ENCODE assay signal across 9 cellular contexts in genomic region chr6:2222275-2222842, GRCh38. TPM values are rescaled to one million over a fixed set of nuclear protein-coding genes. Genes with fewer than 3 reads are reported as not detected.
A peak's percentile ranks its signal among the peaks of the same experiment; 100 is the strongest.
DNase-seq lines count a peak whose midpoint lies in the region; ATAC-seq, FAIRE-seq and TF ChIP-seq lines count a peak whose summit lies in the region.
"Had no signal": no experiment of that assay in that cellular context is flagged by ENCODE, and none has a peak within 500 bp of the region (broad histone marks: within the 10 kb centered on the region; RNA-seq: fewer than 3 reads in every experiment).

No MANE protein-coding gene starts in this region.

- H2AFZ ChIP-seq in HepG2 (ENCODE audit: low read length) = no peak overlapping the region

- H3K9me3 ChIP-seq in A549 = no peaks in the 10 kb centered on the region
- no peaks in the 10 kb centered on the region for H3K9me3 ChIP-seq in HAP-1
- H3K9me3 ChIP-seq in HepG2 (ENCODE audit: low read length) = no peaks in the 10 kb centered on the region

- H3K27me3 ChIP-seq in HAP-1 (ENCODE audit: low read depth) = no peaks in the 10 kb centered on the region
- no peaks in the 10 kb centered on the region for H3K27me3 ChIP-seq in HepG2 (ENCODE audit: control insufficient read depth in 1 of 2, insufficient read depth in 2 of 2, low read length in 2 of 2)

- TF ChIP-seq POLR2A in A549 (IDR thresholded peaks at IDR 0.05; ENCODE audit: low read length) = no peak
- no peak for TF ChIP-seq POLR2A in HepG2 (IDR thresholded peaks at IDR 0.05; ENCODE audit: insufficient read depth in 1 of 2, low read depth in 2 of 2, low read length in 2 of 2)

- H3K4me2 ChIP-seq in A549 = peak overlapping the region; percentile 85
- H3K4me2 ChIP-seq in HepG2 (ENCODE audit: low read depth, low read length) = peak overlapping the region; percentile 2; the same call in 1 of the 2 replicates

- no peaks in the 10 kb centered on the region for H3K9me3 Mint-ChIP-seq in activated CD4-positive, alpha-beta memory T cell treated with anti-CD3 and anti-CD28 coated beads, Interleukin-2, amount 10 ng/mL, durations not matched to agents 7 days and 5 days

- BruUV-seq in HepG2 (replicated peaks; lab: Mats Ljungman, UMichigan) = no TSS peak

- H3K27me3 Mint-ChIP-seq in activated CD4-positive, alpha-beta memory T cell treated with anti-CD3 and anti-CD28 coated beads, Interleukin-2, amount 10 ng/mL, durations not matched to agents 7 days and 5 days = no peaks in the 10 kb centered on the region

- CTCF ChIA-PET in A549 (lab: Yijun Ruan, JAX) = no interaction called here
- CTCF ChIA-PET in activated CD4-positive, alpha-beta memory T cell treated with anti-CD3 and anti-CD28 coated beads, Interleukin-2, amount 10 ng/mL, durations not matched to agents 7 days and 5 days (lab: Charles Lee) = interaction anchor here (0.6 to 1.6 kb wide), 3 partner anchors 10 to 412 kb away, joined by 3 to 4 read pairs (median 4); no protein-coding TSS in a partner anchor
- CTCF ChIA-PET in HepG2 (lab: Yijun Ruan, JAX; ENCODE audit: low intra/inter-chr PET ratio, low total read pairs) = no interaction called here

- H3K4me3 Mint-ChIP-seq in activated CD4-positive, alpha-beta memory T cell treated with anti-CD3 and anti-CD28 coated beads, Interleukin-2, amount 10 ng/mL, durations not matched to agents 7 days and 5 days = peak overlapping the region; percentile 80

- no peaks in the 10 kb centered on the region for H3K36me3 ChIP-seq in HAP-1 (replicated peaks)
- H3K36me3 ChIP-seq in HepG2 (replicated peaks in 1 of 2; ENCODE audit: control insufficient read depth in 1 of 2, insufficient read depth in 2 of 2, low read length in 2 of 2) = peaks cover 1 to 4% of the 10 kb centered on the region in 2 experiments; a peak in 2 of 5 replicates

- no peak for TF ChIP-seq EP300 in A549 (IDR thresholded peaks at IDR 0.05)
- TF ChIP-seq EP300 in HepG2 (IDR thresholded peaks at IDR 0.05; ENCODE audit: low read depth in 2 of 2, low read length in 2 of 2) = peak in 1 of 2 experiments; percentile 14; a peak in 1 of 4 replicates
- no peak for TF ChIP-seq EP300 in HepG2 (CRISPR knock-in tag; IDR thresholded peaks at IDR 0.05; ENCODE audit: borderline replicate concordance)

- no peak for ATAC-seq in A549
- no peak for ATAC-seq in HepG2
- ATAC-seq in HG02610 (IDR thresholded peaks at IDR 0.05; ENCODE audit: unreplicated experiment) = no peak
- no peak for ATAC-seq in HG02571 (IDR thresholded peaks at IDR 0.05; ENCODE audit: unreplicated experiment)

- TF ChIP-seq CTCF in A549 (IDR thresholded peaks at IDR 0.05) = no peak
- TF ChIP-seq CTCF in HepG2 (CRISPR knock-in tag; IDR thresholded peaks at IDR 0.05) = no peak

- TF ChIP-seq RAD21 in A549 (conservative IDR thresholded peaks at IDR 0.05 in 1 of 2, IDR thresholded peaks at IDR 0.05 in 1 of 2) (no peak), HepG2 (CRISPR knock-in tag; IDR thresholded peaks at IDR 0.05) (no peak)

- H3K4me3 ChIP-seq in A549 (peak overlapping the region; percentile 36; the same call in 2 of the 3 replicates), HAP-1 (no peak overlapping the region), HepG2 (replicated peaks in 1 of 3; ENCODE audit: insufficient read depth in 1 of 3, low read depth in 2 of 3, low read length in 3 of 3) (no peak overlapping the region)

- H3K36me3 Mint-ChIP-seq in activated CD4-positive, alpha-beta memory T cell treated with anti-CD3 and anti-CD28 coated beads, Interleukin-2, amount 10 ng/mL, durations not matched to agents 7 days and 5 days (ENCODE audit: low read depth) = no peaks in the 10 kb centered on the region

- POLR2A ChIA-PET in A549 (lab: Yijun Ruan, JAX) = no interaction called here
- POLR2A ChIA-PET in activated CD4-positive, alpha-beta memory T cell treated with anti-CD3 and anti-CD28 coated beads, Interleukin-2, amount 10 ng/mL, durations not matched to agents 7 days and 5 days (lab: Charles Lee) = no interaction called here
- POLR2A ChIA-PET in HepG2 (lab: Yijun Ruan, JAX) = interaction anchor here (1.3 kb wide), 1 partner anchor 24 kb away, joined by 3 read pairs; no protein-coding TSS in a partner anchor

- H3K27ac ChIP-seq in A549 (peak overlapping the region; percentile 29 to 62; a peak in 4 of 6 replicates), HepG2 (ENCODE audit: extremely low read length, insufficient read depth, low read length) (peak overlapping the region; percentile 14)
- H3K27ac ChIP-seq: VCaP had no signal

- FAIRE-seq in A549 (lab: Jason Lieb, UNC) (no peak), HepG2 (lab: Jason Lieb, UNC) (no peak)

- DNase-seq in A549 (ENCODE audit: low read depth in 1 of 2, low spot score in 1 of 2) (no peak), HAP-1 (ENCODE audit: low spot score in 2 of 2) (peak; percentile 17 to 29), HepG2 (ENCODE audit: low spot score) (no peak), KG1 (lab: John Stamatoyannopoulos, UW) (no peak)
- DNase-seq in activated CD4-positive, alpha-beta memory T cell treated with anti-CD3 and anti-CD28 coated beads, Interleukin-2, amount 10 ng/mL, durations not matched to agents 7 days and 5 days = no peak
- DNase-seq in activated CD4-positive, CD25-positive, alpha-beta regulatory T cell treated with anti-CD3 and anti-CD28 coated beads, Interleukin-2, amount 50 U/mL, for 72 hours = no peak

- peak overlapping the region; percentile 79 for H3K27ac Mint-ChIP-seq in activated CD4-positive, alpha-beta memory T cell treated with anti-CD3 and anti-CD28 coated beads, Interleukin-2, amount 10 ng/mL, durations not matched to agents 7 days and 5 days

- WGBS in A549 (ENCODE audit: missing lambda C conversion rate) = 50% methylated on average over 6 of the region's 6 CpGs
- 75% methylated on average over 6 of the region's 6 CpGs for WGBS in HepG2 (ENCODE audit: low lambda C conversion rate)

- intact Hi-C loops in HepG2 (cut with micrococcal nuclease; ENCODE audit: unreplicated experiment) = no loop called here

- H3K4me1 ChIP-seq in A549 (peaks cover 22% of the 10 kb centered on the region), HAP-1 (peaks cover 7% of the 10 kb centered on the region; the same call in 1 of the 2 replicates), HepG2 (ENCODE audit: insufficient read depth, low read length) (peaks cover 98% of the 10 kb centered on the region)

- no peaks in the 10 kb centered on the region; the same call in 1 of the 2 replicates for H4K20me1 ChIP-seq in HepG2 (ENCODE audit: insufficient read depth, low read length)

- peaks cover 15% of the 10 kb centered on the region for H3K4me1 Mint-ChIP-seq in activated CD4-positive, alpha-beta memory T cell treated with anti-CD3 and anti-CD28 coated beads, Interleukin-2, amount 10 ng/mL, durations not matched to agents 7 days and 5 days

- H3K9ac ChIP-seq in HepG2 (ENCODE audit: insufficient read depth, low read depth, low read length) = no peak overlapping the region

- in situ Hi-C loops in HAP-1 (cut with MboI; ENCODE audit: low sequenced_read_pairs) = no loop called here
- in situ Hi-C loops in HepG2 (cut with HindIII; ENCODE audit: extremely low pct_ligation_motif_present, low pct_unique_long_range_greater_than_20kb) = no loop called here

- peaks cover 89% of the 10 kb centered on the region for H3K79me2 ChIP-seq in HepG2 (ENCODE audit: insufficient read depth, low read length)

TF ChIP-seq in A549, 52 proteins besides CTCF, POLR2A, EP300 and RAD21:
- TF ChIP-seq HDAC2 (IDR thresholded peaks at IDR 0.05) = no peak
- TF ChIP-seq EHF (CRISPR knock-in tag; IDR thresholded peaks at IDR 0.05) = no peak

TF ChIP-seq in HepG2, 621 proteins besides CTCF, POLR2A, EP300 and RAD21 (continues in another document):
- TF ChIP-seq ZC3H4 (CRISPR knock-in tag; IDR thresholded peaks at IDR 0.05; ENCODE audit: borderline replicate concordance) = no peak

RNA-seq across cellular contexts. Expression of gene GMDS, which starts 23.0 kb away (rescaled TPM):
- polyA plus RNA-seq in A549 (2011; rRNA removed) = 10.4 and 12.4 TPM in 2 replicates
- 5.7 and 5.9 TPM in 2 replicates for polyA plus RNA-seq in A549 (2012; cell fraction: cytosol; rRNA removed)
- polyA plus RNA-seq in A549 (2012; cell fraction: nucleus; rRNA removed) = 5.3 and 7.1 TPM in 2 replicates
- 9.9 to 12.1 TPM (median 10.7 TPM) in 3 replicates for polyA plus RNA-seq in A549 (2017; fragmentation: RNase III; extraction: RNeasy Plus Mini Kit Qiagen cat#74134 plus additional on column Dnase treatment)
- 4.0 and 5.0 TPM in 2 replicates for polyA minus RNA-seq in A549 (2011; rRNA and poly(A)+ RNA removed)
- total RNA-seq in activated CD4-positive, alpha-beta memory T cell treated with anti-CD3 and anti-CD28 coated beads, Interleukin-2, amount 10 ng/mL, durations not matched to agents 7 days and 5 days = 10 to 100 TPM; 23.7 to 24.7 TPM
- total RNA-seq in HepG2 (2016; rRNA removed; fragmentation: Illumina TruSeq; extraction: Trizol) = 59.6 and 64.4 TPM in 2 replicates
- 36.0 and 38.2 TPM in 2 replicates for total RNA-seq in HepG2 (2016; cell fraction: cytosol; rRNA removed; fragmentation: Illumina TruSeq; extraction: Trizol; ENCODE audit: low read depth)
- 52.1 and 61.1 TPM in 2 replicates for total RNA-seq in HepG2 (2016; cell fraction: insoluble cytoplasmic fraction; rRNA removed; fragmentation: Illumina TruSeq; extraction: Trizol)
- 27.5 and 31.6 TPM in 2 replicates for total RNA-seq in HepG2 (2016; cell fraction: membrane; rRNA removed; fragmentation: Illumina TruSeq; extraction: Trizol)
- total RNA-seq in HepG2 (2016; cell fraction: nucleus; rRNA removed; fragmentation: Illumina TruSeq; extraction: Trizol) = 80.6 and 82.3 TPM in 2 replicates
- polyA plus RNA-seq in HepG2 (2011; rRNA removed) = 105 and 112 TPM in 2 replicates
- polyA plus RNA-seq in HepG2 (2011; cell fraction: cytosol; rRNA removed) = 85.3 and 101 TPM in 2 replicates
- polyA plus RNA-seq in HepG2 (2011; cell fraction: nucleus; rRNA removed) = 48.6 and 57.8 TPM in 2 replicates
- polyA plus RNA-seq in HepG2 (2012) = 96.1 and 155 TPM in 2 replicates
- polyA plus RNA-seq in HepG2 (2016; cell fraction: cytosol; fragmentation: Illumina TruSeq; extraction: Trizol; ENCODE audit: low read depth) = 36.7 and 40.8 TPM in 2 replicates
- polyA plus RNA-seq in HepG2 (2016; cell fraction: insoluble cytoplasmic fraction; fragmentation: Illumina TruSeq; extraction: Trizol; ENCODE audit: low read depth) = 123 and 133 TPM in 2 replicates
- polyA plus RNA-seq in HepG2 (2016; cell fraction: membrane; fragmentation: Illumina TruSeq; extraction: Trizol; ENCODE audit: low read depth) = 46.7 and 49.6 TPM in 2 replicates
- 94.8 and 108 TPM in 2 replicates for polyA plus RNA-seq in HepG2 (2016; cell fraction: nucleus; fragmentation: Illumina TruSeq; extraction: Trizol; ENCODE audit: insufficient read depth, low read depth)
- 8.1 and 47.1 TPM in 2 replicates for polyA minus RNA-seq in HepG2 (2011; rRNA and poly(A)+ RNA removed; ENCODE audit: low replicate concordance)
- 72.4 and 77.0 TPM in 2 replicates for polyA minus RNA-seq in HepG2 (2011; cell fraction: cytosol; rRNA and poly(A)+ RNA removed)
- 265 and 281 TPM in 2 replicates for polyA minus RNA-seq in HepG2 (2011; cell fraction: nucleus; rRNA and poly(A)+ RNA removed)

Comparison
In these comparisons a context has a peak if more than half of its experiments do, and no peak if none do; other contexts are left out.
1. DNase-seq: peak in HAP-1 (2 of 2); none in A549 (0 of 2), activated CD4-positive, alpha-beta memory T cell treated with anti-CD3 and anti-CD28 coated beads, Interleukin-2, amount 10 ng/mL, durations not matched to agents 7 days and 5 days (single experiment), HepG2 (single experiment), KG1 (single experiment) and activated CD4-positive, CD25-positive, alpha-beta regulatory T cell treated with anti-CD3 and anti-CD28 coated beads, Interleukin-2, amount 50 U/mL, for 72 hours (single experiment).
2. Of the 38 proteins assayed by ChIP-seq in both HepG2 and A549: peak only in HepG2: FOSL2; only in A549: none; in both: none; in neither: 36; mixed calls (peak in some experiments, not most) for 1.